Comparison of ENCODE assay signal across 8 cellular contexts in genomic region chr2:197804758-197805597, GRCh38. TPM values are rescaled to one million over a fixed set of nuclear protein-coding genes. Genes with fewer than 3 reads are reported as not detected.
DNase-seq lines count a peak whose midpoint lies in the region; ATAC-seq, FAIRE-seq and TF ChIP-seq lines count a peak whose summit lies in the region.

No MANE protein-coding gene starts in this region.

- TF ChIP-seq EP300 in GM12878 (IDR thresholded peaks at IDR 0.05; ENCODE audit: borderline replicate concordance in 1 of 2, control insufficient read depth in 1 of 2, low read depth in 2 of 2, low read length in 2 of 2): no peak

- H3K27ac ChIP-seq in SJCRH30: no peak overlapping the region
- H3K27ac ChIP-seq in GM12878 (ENCODE audit: control insufficient read depth, insufficient read depth): no peak overlapping the region
- no peak overlapping the region for H3K27ac ChIP-seq in iPS-18a (ENCODE audit: low read length)
- peak overlapping the region in 20 of 21 experiments; percentile 19 to 80 (median 64) for H3K27ac ChIP-seq in skin epidermis

- no peak for TF ChIP-seq CTCF in GM12878 (IDR thresholded peaks at IDR 0.05 in 2 of 3, conservative IDR thresholded peaks at IDR 0.05 in 1 of 3; ENCODE audit: control insufficient read depth in 2 of 3, extremely low read depth in 1 of 3, insufficient read depth in 1 of 3, low read depth in 3 of 3, low read length in 3 of 3)

- H3K9me3 ChIP-seq in SJCRH30 (replicated peaks) (no peaks in the 10 kb centered on the region), GM12878 (replicated peaks; ENCODE audit: control insufficient read depth, insufficient read depth, low read length) (no peaks in the 10 kb centered on the region), iPS-18a (ENCODE audit: control insufficient read depth, low read depth, low read length) (no peaks in the 10 kb centered on the region)

- in situ Hi-C loops in GM12878 (cut with MboI): loop anchor here (5.0 kb wide), 2 partner anchors 322 to 487 kb away; no protein-coding TSS in a partner anchor

- no peaks in the 10 kb centered on the region for H3K4me1 ChIP-seq in SJCRH30
- H3K4me1 ChIP-seq in GM12878 (ENCODE audit: control insufficient read depth, insufficient read depth, low read length): no peaks in the 10 kb centered on the region
- H3K4me1 ChIP-seq in iPS-18a (ENCODE audit: control insufficient read depth, low read depth, low read length): peaks cover 3% of the 10 kb centered on the region

- no peak for TF ChIP-seq RAD21 in GM12878 (IDR thresholded peaks at IDR 0.05; ENCODE audit: insufficient read depth, low read depth, low read length)

- CTCF ChIA-PET in GM12878 (lab: Yijun Ruan, JAX): interaction anchor here (0.5 to 11.1 kb wide), 9 partner anchors 9 to 492 kb away, joined by 3 to 109 read pairs (median 8); no protein-coding TSS in a partner anchor

- peak overlapping the region; percentile 81 for H3K4me2 ChIP-seq in GM12878 (ENCODE audit: control insufficient read depth, insufficient read depth)

- DNase-seq in SJCRH30 (no peak), GM12878 (ENCODE audit: low read depth, low spot score) (no peak), T1000 (lab: John Stamatoyannopoulos, UW) (no peak), HPDE6-E6E7 (ENCODE audit: extremely low spot score) (no peak)

- SMC1A ChIA-PET in GM12878 (lab: Charles Lee; ENCODE audit: uncharacterized antibody, unreplicated experiment): interaction anchor here (0.7 to 12.2 kb wide), 12 partner anchors 9 to 492 kb away, joined by 3 to 120 read pairs (median 4); no protein-coding TSS in a partner anchor

- H3K4me3 ChIP-seq in SJCRH30 (peak overlapping the region; percentile 55), GM12878 (peak overlapping the region; percentile 62), iPS-18a (ENCODE audit: low read length) (peak overlapping the region; percentile 44), skin epidermis (peak overlapping the region; percentile 59 to 90 (median 80))

- no peak for FAIRE-seq in GM12878 (lab: Jason Lieb, UNC)

- under 1% methylated on average over 74 of the region's 90 CpGs for WGBS in GM12878 (ENCODE audit: insufficient coverage, insufficient replicate concordance, low lambda C conversion rate, missing lambda C conversion rate)

- H3K9ac ChIP-seq in GM12878 (ENCODE audit: control insufficient read depth, insufficient read depth, low read length): no peak overlapping the region
- H3K9ac ChIP-seq in iPS-18a (ENCODE audit: low read length): no peak overlapping the region

- RAD21 ChIA-PET in GM12878 (lab: Charles Lee; ENCODE audit: unreplicated experiment): interaction anchor here (0.6 to 4.9 kb wide), 12 partner anchors 8 to 510 kb away, joined by 3 to 35 read pairs (median 4); no protein-coding TSS in a partner anchor

- no peaks in the 10 kb centered on the region for H3K79me2 ChIP-seq in GM12878 (ENCODE audit: control insufficient read depth, insufficient read depth, low read length)

- peak; percentile 46 for ATAC-seq in GM18498 (IDR thresholded peaks at IDR 0.05; ENCODE audit: unreplicated experiment)
- peak; percentile 40 for ATAC-seq in HG02642 (IDR thresholded peaks at IDR 0.05; ENCODE audit: poor library complexity, unreplicated experiment)
- peak; percentile 50 for ATAC-seq in GM12878

- peaks cover 16% of the 10 kb centered on the region; the same call in 1 of the 2 replicates for H3K27me3 ChIP-seq in SJCRH30
- H3K27me3 ChIP-seq in GM12878 (replicated peaks in 1 of 2; ENCODE audit: control insufficient read depth in 2 of 2, insufficient read depth in 2 of 2, low read length in 1 of 2): peaks cover 4 to 19% of the 10 kb centered on the region in 2 experiments
- H3K27me3 ChIP-seq in iPS-18a (ENCODE audit: control insufficient read depth, insufficient read depth, low read length): peaks cover 36% of the 10 kb centered on the region

- POLR2A ChIA-PET in GM12878 (lab: Charles Lee): interaction anchor here (1.0 kb wide), 1 partner anchor 33 kb away, joined by 4 read pairs; no protein-coding TSS in a partner anchor

- H2AFZ ChIP-seq in GM12878 (ENCODE audit: control insufficient read depth, low read depth, low read length): peak overlapping the region; percentile 77

- intact Hi-C loops in GM12878 (cut with micrococcal nuclease; ENCODE audit: unreplicated experiment): loop anchor here (5.0 kb wide), 2 partner anchors 182 to 202 kb away; no protein-coding TSS in a partner anchor

- no peak for TF ChIP-seq POLR2A in GM12878 (IDR thresholded peaks at IDR 0.05; ENCODE audit: low read depth, low read length)

- H3K36me3 ChIP-seq in SJCRH30 (no peaks in the 10 kb centered on the region), GM12878 (ENCODE audit: control insufficient read depth in 2 of 2, insufficient read depth in 2 of 2, low read length in 1 of 2) (no peaks in the 10 kb centered on the region), iPS-18a (ENCODE audit: control insufficient read depth, low read depth, low read length) (no peaks in the 10 kb centered on the region)

- H4K20me1 ChIP-seq in GM12878 (ENCODE audit: control insufficient read depth, insufficient read depth): no peaks in the 10 kb centered on the region

- BruUV-seq in GM12878 (replicated peaks; lab: Mats Ljungman, UMichigan): no TSS peak

TF ChIP-seq in GM12878, 131 proteins besides CTCF, POLR2A, EP300 and RAD21:
- TF ChIP-seq NFXL1 (IDR thresholded peaks at IDR 0.05; ENCODE audit: borderline replicate concordance) (no peak), LARP7 (IDR thresholded peaks at IDR 0.05) (0 out of 2 replicates have a peak, but pooled peaks have one; percentile 8), SUZ12 (IDR thresholded peaks at IDR 0.05; ENCODE audit: unreplicated experiment) (peak; percentile 97), HDGF (IDR thresholded peaks at IDR 0.05) (no peak), SMARCA5 (IDR thresholded peaks at IDR 0.05) (0 out of 2 replicates have a peak, but pooled peaks have one; percentile 12), EGR1 (IDR thresholded peaks at IDR 0.05; ENCODE audit: borderline replicate concordance in 1 of 2, low read depth in 2 of 2, low read length in 2 of 2) (no peak), BHLHE40 (IDR thresholded peaks at IDR 0.05; ENCODE audit: borderline replicate concordance in 1 of 2, low read depth in 2 of 2, low read length in 1 of 2) (peak in 1 of 2 experiments; percentile 15; a peak in 1 of 4 replicates), BMI1 (IDR thresholded peaks at IDR 0.05; ENCODE audit: borderline replicate concordance) (no peak), RB1 (IDR thresholded peaks at IDR 0.05; ENCODE audit: borderline replicate concordance) (peak; percentile 30; the same call in 1 of the 2 replicates), SMAD1 (IDR thresholded peaks at IDR 0.05; ENCODE audit: low read depth, partially characterized antibody) (no peak), DPF2 (IDR thresholded peaks at IDR 0.05) (peak; percentile 58; the same call in 1 of the 2 replicates), GATAD2B (conservative IDR thresholded peaks at IDR 0.05; ENCODE audit: low read depth) (peak; percentile 75), USF1 (IDR thresholded peaks at IDR 0.05; ENCODE audit: borderline replicate concordance, extremely low read length, insufficient read depth, low read depth, low read length) (no peak)
TF ChIP-seq in GM12878: peak in this region for 7.

RNA-seq across cellular contexts. Expression of gene PLCL1, which starts 0.6 kb away (rescaled TPM):
- total RNA-seq in SJCRH30 (2014; rRNA removed; shearing (Covaris generic)): not detected in 2 replicates
- total RNA-seq in GM12878 (2013; cell fraction: nucleolus; rRNA removed): 7.5 and 8.9 TPM in 2 replicates
- total RNA-seq in GM12878 (2014; rRNA removed) (0.22 and 0.23 TPM in 2 replicates), GM12878 (2014; rRNA removed; fragmentation: Illumina TruSeq; extraction: Trizol) (0.23 and 0.49 TPM in 2 replicates), GM12878 (2021) (0.40 and 0.46 TPM in 2 replicates)
- polyA plus RNA-seq in GM12878 (2011; ENCODE audit: low read depth): 0.13 TPM
- polyA plus RNA-seq in GM12878 (2011; rRNA removed) (1.5 and 2.3 TPM in 2 replicates), GM12878 (2014; fragmentation: Illumina TruSeq; extraction: Trizol) (0.34 and 0.59 TPM in 2 replicates), GM12878 (2014; fragmentation: Nextera tagmentation; extraction: Ambion mirVana) (under 1 TPM; 0.03 to 0.05 TPM), GM12878 (2014; rRNA removed) (0.10 and 0.20 TPM in 2 replicates), GM12878 (2016; fragmentation: Nextera tagmentation; extraction: Ambion mirVana) (under 1 TPM; 0.05 to 0.11 TPM)
- polyA plus RNA-seq in GM12878 (2011; cell fraction: cytosol; rRNA removed): 0.37 and 0.54 TPM in 2 replicates
- 0.83 and 0.99 TPM in 2 replicates for polyA plus RNA-seq in GM12878 (2011; cell fraction: nucleus; rRNA removed)
- polyA plus RNA-seq in GM12878 (2012): 0.11 and 0.18 TPM in 2 replicates
- 2.7 and 5.9 TPM in 2 replicates for polyA minus RNA-seq in GM12878 (2011; rRNA and poly(A)+ RNA removed)
- polyA minus RNA-seq in GM12878 (2011; cell fraction: cytosol; rRNA and poly(A)+ RNA removed): 0.67 and 0.83 TPM in 2 replicates
- 2.5 and 3.3 TPM in 2 replicates for polyA minus RNA-seq in GM12878 (2011; cell fraction: nucleus; rRNA and poly(A)+ RNA removed)

RNA-seq across cellular contexts. Expression of gene BOLL, which starts 19.9 kb away (rescaled TPM):
- total RNA-seq in SJCRH30 (2014; rRNA removed; shearing (Covaris generic)): 0.38 and 0.51 TPM in 2 replicates
- total RNA-seq in GM12878 (2013; cell fraction: nucleolus; rRNA removed): not detected in 2 replicates
- total RNA-seq in GM12878 (2014; rRNA removed) (0.05 TPM in 1 of 2 replicates, not detected in the other), GM12878 (2014; rRNA removed; fragmentation: Illumina TruSeq; extraction: Trizol) (not detected in 2 replicates), GM12878 (2021) (not detected in 2 replicates)
- polyA plus RNA-seq in GM12878 (2011; ENCODE audit: low read depth): not detected
- polyA plus RNA-seq in GM12878 (2011; rRNA removed) (not detected in 2 replicates), GM12878 (2014; fragmentation: Illumina TruSeq; extraction: Trizol) (not detected in 2 replicates), GM12878 (2014; fragmentation: Nextera tagmentation; extraction: Ambion mirVana) (under 1 TPM in 1 of 2 experiments, not detected in 1; 0.05 TPM), GM12878 (2014; rRNA removed) (not detected in 2 replicates), GM12878 (2016; fragmentation: Nextera tagmentation; extraction: Ambion mirVana) (not detected)
- polyA plus RNA-seq in GM12878 (2011; cell fraction: cytosol; rRNA removed): not detected in 2 replicates
- not detected in 2 replicates for polyA plus RNA-seq in GM12878 (2011; cell fraction: nucleus; rRNA removed)
- not detected in 2 replicates for polyA plus RNA-seq in GM12878 (2012)
- 0.10 TPM in 1 of 2 replicates, not detected in the other for polyA minus RNA-seq in GM12878 (2011; rRNA and poly(A)+ RNA removed)
- polyA minus RNA-seq in GM12878 (2011; cell fraction: cytosol; rRNA and poly(A)+ RNA removed): not detected in 2 replicates
- not detected in 2 replicates for polyA minus RNA-seq in GM12878 (2011; cell fraction: nucleus; rRNA and poly(A)+ RNA removed)

Comparison
In these comparisons a context has a peak if more than half of its experiments do, and no peak if none do; other contexts are left out.
1. H3K27ac ChIP-seq: peak in skin epidermis (20 of 21); none in SJCRH30 (single experiment), GM12878 (single experiment) and iPS-18a (single experiment).
2. Peak in every context shown above with its lines, with median percentiles within 50 percentile points of each other: ATAC-seq and H3K4me3 ChIP-seq.